Comparison of ENCODE assay signal across 8 cellular contexts in the genomic region with DNA sequence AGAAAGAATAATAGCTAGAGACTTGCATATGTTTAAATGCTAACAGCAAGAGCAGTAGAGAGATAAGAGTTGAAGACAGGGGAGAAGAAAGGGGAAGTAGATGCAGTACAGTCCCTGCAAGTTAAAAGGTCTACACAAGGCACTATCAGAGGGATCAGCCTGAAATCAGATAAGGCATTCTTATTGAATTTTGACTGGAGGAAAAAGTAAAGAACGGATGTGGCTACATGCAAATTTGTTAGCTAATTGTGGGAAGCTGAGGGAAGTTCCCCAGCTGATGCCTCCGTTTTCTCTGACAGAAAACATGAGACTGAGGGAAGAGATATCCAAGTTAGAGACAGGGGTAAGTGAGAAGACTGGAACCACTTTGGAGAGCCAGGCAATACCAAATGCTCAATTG. TPM values are rescaled to one million over a fixed set of nuclear protein-coding genes. Genes with fewer than 3 reads are reported as not detected.
DNase-seq lines count a peak whose midpoint lies in the region; ATAC-seq and TF ChIP-seq lines count a peak whose summit lies in the region.

No MANE protein-coding gene starts in this region.

- peak; percentile 94 for ATAC-seq in GM18511 (IDR thresholded peaks at IDR 0.05; ENCODE audit: unreplicated experiment)
- ATAC-seq in GM21723 (IDR thresholded peaks at IDR 0.05; ENCODE audit: unreplicated experiment): peak; percentile 89
- peak; percentile 52 for ATAC-seq in foreskin keratinocyte

- TF ChIP-seq CTCF in foreskin keratinocyte (conservative IDR thresholded peaks at IDR 0.05) (no peak), WERI-Rb-1 (IDR thresholded peaks at IDR 0.05; ENCODE audit: low read depth, low read length) (no peak)

- DNase-seq in M059J (ENCODE audit: low read depth): peak; percentile 82
- peak in 1 of 2 donors; percentile 36 for DNase-seq in foreskin keratinocyte
- no peak for DNase-seq in SJCRH30
- no peak for DNase-seq in middle frontal gyrus (ENCODE audit: extremely low spot score, low spot score)
- DNase-seq in stimulated activated naive CD4-positive, alpha-beta T cell treated with Interleukin-2 at 50 U/mL for 16 hours (lab: John Stamatoyannopoulos, UW): no peak
- DNase-seq in WERI-Rb-1: no peak

- no peaks in the 10 kb centered on the region for H3K36me3 ChIP-seq in SJCRH30
- no peaks in the 10 kb centered on the region for H3K36me3 ChIP-seq in WERI-Rb-1

- peaks cover 75% of the 10 kb centered on the region for H3K27me3 ChIP-seq in foreskin keratinocyte
- H3K27me3 ChIP-seq in SJCRH30: no peaks in the 10 kb centered on the region
- no peaks in the 10 kb centered on the region for H3K27me3 ChIP-seq in WERI-Rb-1 (ENCODE audit: insufficient read depth, low read depth, severe bottlenecking)

- no peaks in the 10 kb centered on the region for H3K9me3 ChIP-seq in SJCRH30 (replicated peaks)
- no peaks in the 10 kb centered on the region for H3K9me3 ChIP-seq in WERI-Rb-1 (ENCODE audit: severe bottlenecking)

- H3K27ac ChIP-seq in foreskin keratinocyte (no peak overlapping the region), SJCRH30 (no peak overlapping the region), WERI-Rb-1 (no peak overlapping the region)

- H3K4me3 ChIP-seq in SJCRH30: no peak overlapping the region
- H3K4me3 ChIP-seq in WERI-Rb-1 (ENCODE audit: low read depth, low read length): no peak overlapping the region

- H3K4me1 ChIP-seq in foreskin keratinocyte (peaks cover 12% of the 10 kb centered on the region), SJCRH30 (no peaks in the 10 kb centered on the region)

RNA-seq across cellular contexts. Expression of gene RHOBTB3, which starts 12.9 kb away (rescaled TPM):
- 192 and 286 TPM in 2 replicates for total RNA-seq in M059J (2014; rRNA removed; shearing (Covaris generic))
- 2.4 and 2.8 TPM in 2 replicates for total RNA-seq in foreskin keratinocyte
- polyA plus RNA-seq in foreskin keratinocyte: 0.45 and 0.50 TPM in 2 replicates
- 194 and 212 TPM in 2 replicates for total RNA-seq in SJCRH30 (2014; rRNA removed; shearing (Covaris generic))

RNA-seq across cellular contexts. Expression of gene SPATA9, which starts 35.4 kb away (rescaled TPM):
- total RNA-seq in M059J (2014; rRNA removed; shearing (Covaris generic)): 0.54 and 1.3 TPM in 2 replicates
- total RNA-seq in foreskin keratinocyte: not detected in 2 replicates
- polyA plus RNA-seq in foreskin keratinocyte: not detected in 2 replicates
- total RNA-seq in SJCRH30 (2014; rRNA removed; shearing (Covaris generic)): 1.7 and 1.8 TPM in 2 replicates

Comparison
In these comparisons a context has a peak if more than half of its experiments do, and no peak if none do; other contexts are left out.
1. RNA of gene RHOBTB3, which starts 12.9 kb away (total RNA-seq): 192 to 286 TPM in M059J and 194 to 212 TPM in SJCRH30; 2.4 to 2.8 TPM in foreskin keratinocyte; every median in the first group is over 10 times any median in the second.
2. Peak in every context shown above with its lines, with median percentiles within 50 percentile points of each other: ATAC-seq.